ENCODE assay signal across 34 cellular contexts in the genomic region with DNA sequence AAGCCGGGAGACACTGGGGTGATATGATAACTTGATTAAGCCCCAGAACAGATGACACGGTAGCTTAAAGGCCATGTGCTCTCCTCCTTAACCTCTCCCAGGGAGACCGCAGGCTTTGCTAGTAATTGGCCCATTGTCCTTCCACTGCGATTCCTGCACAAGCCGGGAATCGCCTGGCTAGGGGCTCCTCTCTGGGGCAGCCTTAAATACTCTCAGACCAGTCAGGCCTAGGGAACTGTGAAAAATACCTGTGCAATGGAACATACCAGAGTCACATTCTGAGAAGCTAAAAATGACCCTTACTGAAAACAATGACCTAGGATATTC. TPM values are rescaled to one million over a fixed set of nuclear protein-coding genes. Genes with fewer than 3 reads are reported as not detected.
DNase-seq lines count a peak whose midpoint lies in the region; ATAC-seq and TF ChIP-seq lines count a peak whose summit lies in the region.
"Had no signal": no experiment of that assay in that cellular context is flagged by ENCODE, and none has a peak within 500 bp of the region (broad histone marks: within the 10 kb centered on the region; RNA-seq: fewer than 3 reads in every experiment).

No MANE protein-coding gene starts in this region.

- H3K27me3 Mint-ChIP-seq in endodermal cell (ENCODE audit: insufficient read depth) = peaks cover 5% of the 10 kb centered on the region
- peaks cover 12% of the 10 kb centered on the region for H3K27me3 Mint-ChIP-seq in nephron (ENCODE audit: low read depth)

- DNase-seq in endodermal cell = no peak
- peak; percentile 21 for DNase-seq in upper lobe of right lung
- no peak for DNase-seq in Right ventricle myocardium superior
- DNase-seq in NCI-H2081 (lab: John Stamatoyannopoulos, UW) = no peak
- DNase-seq: activated CD4-positive, alpha-beta memory T cell treated with anti-CD3 and anti-CD28 coated beads for 36 hours; activated CD4-positive, alpha-beta T cell treated with anti-CD3 and anti-CD28 coated beads for 1 hour; activated T-cell treated with anti-CD3 and anti-CD28 coated beads, Interleukin-2, amount 50 U/mL, for 72 hours; colonic mucosa; DMS153; effector memory CD4-positive, alpha-beta T cell; erythroblast; hypothalamus; KG1; left ventricle myocardium inferior; MG63; NCI-H1105 treated with DMSO at 0.1 percent for 48 hours; NCI-H187 treated with DMSO at 0.1 percent for 48 hours; NCI-H2171 treated with DMSO at 0.1 percent for 48 hours; PC-9; right cardiac atrium; stomach had no signal

- H3K27me3 ChIP-seq in HUES64 (ENCODE audit: insufficient read depth, low read length) = no peaks in the 10 kb centered on the region
- no peaks in the 10 kb centered on the region for H3K27me3 ChIP-seq in endodermal cell (ENCODE audit: control insufficient read depth, insufficient read depth, low read length, poor library complexity, severe bottlenecking)
- H3K27me3 ChIP-seq in upper lobe of right lung = no peaks in the 10 kb centered on the region
- H3K27me3 ChIP-seq: ascending aorta, cardiac muscle cell, MG63, stomach had no signal

- ATAC-seq in upper lobe of right lung (no peak), Right ventricle myocardium superior (ENCODE audit: poor library complexity) (no peak), HG03097 (IDR thresholded peaks at IDR 0.05; ENCODE audit: low FRiP score, unreplicated experiment) (no peak)
- ATAC-seq: activated T-cell treated with anti-CD3 and anti-CD28 coated beads, Interleukin-2, amount 50 U/mL, for 72 hours; naive thymus-derived CD8-positive, alpha-beta T cell; right cardiac atrium; Right ventricle myocardium inferior had no signal

- H3K4me1 ChIP-seq in HUES64 (ENCODE audit: insufficient read depth, low read length) (peaks cover 28% of the 10 kb centered on the region), endodermal cell (ENCODE audit: control insufficient read depth, insufficient read depth, low read length) (peaks cover 5% of the 10 kb centered on the region), upper lobe of right lung (peaks cover 10% of the 10 kb centered on the region)
- H3K4me1 ChIP-seq: colonic mucosa, parathyroid adenoma had no signal

- H3K9ac ChIP-seq in HUES64 (ENCODE audit: low read depth, low read length) (no peak overlapping the region), endodermal cell (ENCODE audit: extremely low read depth, low read length, poor library complexity, severe bottlenecking) (no peak overlapping the region)
- H3K9ac ChIP-seq: BLaER1, parathyroid adenoma had no signal

- H3K27ac ChIP-seq in HUES64 (ENCODE audit: low read depth, low read length) (peak overlapping the region; percentile 34), endodermal cell (ENCODE audit: low read depth, low read length) (peak overlapping the region; percentile 36), upper lobe of right lung (no peak overlapping the region)
- H3K27ac ChIP-seq: ascending aorta, BLaER1, cardiac muscle cell, colonic mucosa, left ventricle myocardium inferior, parathyroid adenoma, PC-9, stomach had no signal

- no peaks in the 10 kb centered on the region for H3K36me3 ChIP-seq in HUES64 (ENCODE audit: insufficient read depth, low read length)
- no peaks in the 10 kb centered on the region for H3K36me3 ChIP-seq in endodermal cell (ENCODE audit: control insufficient read depth, insufficient read depth, low read length)
- no peaks in the 10 kb centered on the region for H3K36me3 ChIP-seq in upper lobe of right lung
- H3K36me3 ChIP-seq: ascending aorta, BLaER1, cardiac muscle cell, colonic mucosa, HAP-1, left ventricle myocardium inferior, MG63, stomach had no signal

- intact Hi-C loops in upper lobe of right lung (cut with DNase I) = no loop called here
- intact Hi-C loops in Right ventricle myocardium superior (cut with DNase I) = no loop called here

- TF ChIP-seq CTCF in endodermal cell (conservative IDR thresholded peaks at IDR 0.05) (no peak), nephron (IDR thresholded peaks at IDR 0.05; ENCODE audit: unreplicated experiment in 3 of 3) (no peak), upper lobe of right lung (IDR thresholded peaks at IDR 0.05) (no peak)

- H3K4me3 Mint-ChIP-seq in endodermal cell = no peak overlapping the region
- peak overlapping the region in 2 of 3 experiments; percentile 28 to 52 for H3K4me3 Mint-ChIP-seq in nephron
- H3K4me3 Mint-ChIP-seq: activated CD4-positive, alpha-beta memory T cell treated with anti-CD3 and anti-CD28 coated beads for 36 hours; activated T-cell treated with anti-CD3 and anti-CD28 coated beads, Interleukin-2, amount 50 U/mL, for 72 hours; naive thymus-derived CD8-positive, alpha-beta T cell had no signal

- H3K4me3 ChIP-seq in HUES64 (ENCODE audit: low read length) (no peak overlapping the region), endodermal cell (ENCODE audit: low read length) (no peak overlapping the region), upper lobe of right lung (no peak overlapping the region)
- H3K4me3 ChIP-seq: ascending aorta, BLaER1, cardiac muscle cell, colonic mucosa, HAP-1, left ventricle myocardium inferior, MG63, PC-9, stomach had no signal

- 20% methylated on average over 6 of the region's 6 CpGs for WGBS in HUES64
- WGBS in endodermal cell (ENCODE audit: insufficient coverage in 1 of 2, insufficient read length in 1 of 2), 2 experiments = 26 to 34% methylated on average over 5 to 6 of the region's 6 CpGs

- H3K4me1 Mint-ChIP-seq in endodermal cell (peaks cover 18% of the 10 kb centered on the region), nephron (peaks cover 32% of the 10 kb centered on the region)

- no peaks in the 10 kb centered on the region for H3K36me3 Mint-ChIP-seq in endodermal cell (ENCODE audit: low read depth)
- H3K36me3 Mint-ChIP-seq in nephron (ENCODE audit: low read depth) = peaks cover 8% of the 10 kb centered on the region
- H3K36me3 Mint-ChIP-seq: activated CD4-positive, alpha-beta memory T cell treated with anti-CD3 and anti-CD28 coated beads for 36 hours; naive thymus-derived CD8-positive, alpha-beta T cell had no signal

- H3K9me3 Mint-ChIP-seq in endodermal cell (peaks cover 10% of the 10 kb centered on the region), nephron (peaks cover 14% of the 10 kb centered on the region)
- H3K9me3 Mint-ChIP-seq: activated CD4-positive, alpha-beta memory T cell treated with anti-CD3 and anti-CD28 coated beads for 36 hours; activated T-cell treated with anti-CD3 and anti-CD28 coated beads, Interleukin-2, amount 50 U/mL, for 72 hours had no signal

- peaks cover 6% of the 10 kb centered on the region; the same call in 1 of the 2 replicates for H3K9me3 ChIP-seq in HUES64 (ENCODE audit: insufficient read depth, low read depth, low read length)
- peaks cover 6% of the 10 kb centered on the region for H3K9me3 ChIP-seq in endodermal cell (ENCODE audit: control insufficient read depth, low read length)
- no peaks in the 10 kb centered on the region for H3K9me3 ChIP-seq in upper lobe of right lung
- H3K9me3 ChIP-seq: ascending aorta, colonic mucosa, HAP-1 had no signal

- H3K27ac Mint-ChIP-seq in endodermal cell (peak overlapping the region; percentile 84), nephron (peak overlapping the region; percentile 8 to 80 (median 80))
- H3K27ac Mint-ChIP-seq: activated CD4-positive, alpha-beta memory T cell treated with anti-CD3 and anti-CD28 coated beads for 36 hours; activated T-cell treated with anti-CD3 and anti-CD28 coated beads, Interleukin-2, amount 50 U/mL, for 72 hours had no signal

RNA-seq across cellular contexts. Expression of gene CPN2, which starts 56.3 kb away (rescaled TPM):
- polyA plus RNA-seq in HUES64 (2013, experiment 1 of 2) = not detected
- not detected for polyA plus RNA-seq in HUES64 (2013, experiment 2 of 2)
- total RNA-seq in endodermal cell (under 1 TPM in 1 of 2 donors, not detected in 1; 0.22 TPM), upper lobe of right lung (not detected), Right ventricle myocardium superior (2.4 TPM)
- polyA plus RNA-seq in endodermal cell (2013, experiment 1 of 2) = 0.11 TPM
- not detected for polyA plus RNA-seq in endodermal cell (2013, experiment 2 of 2)
- total RNA-seq: activated CD4-positive, alpha-beta memory T cell treated with anti-CD3 and anti-CD28 coated beads for 36 hours; activated T-cell treated with anti-CD3 and anti-CD28 coated beads, Interleukin-2, amount 50 U/mL, for 72 hours; ascending aorta; glomerular endothelial cell; mononuclear cell; naive thymus-derived CD8-positive, alpha-beta T cell; PC-9; right cardiac atrium; stomach; T-helper 2 cell treated with Interferon-gamma antibody and Interleukin-4, amounts not matched to agents 100 ng/mL and 5 ng/mL, for 36 hours had no signal
- polyA plus RNA-seq: naive thymus-derived CD8-positive, alpha-beta T cell; stomach had no signal
